ENCODE assay signal across 10 cellular contexts in the genomic region with DNA sequence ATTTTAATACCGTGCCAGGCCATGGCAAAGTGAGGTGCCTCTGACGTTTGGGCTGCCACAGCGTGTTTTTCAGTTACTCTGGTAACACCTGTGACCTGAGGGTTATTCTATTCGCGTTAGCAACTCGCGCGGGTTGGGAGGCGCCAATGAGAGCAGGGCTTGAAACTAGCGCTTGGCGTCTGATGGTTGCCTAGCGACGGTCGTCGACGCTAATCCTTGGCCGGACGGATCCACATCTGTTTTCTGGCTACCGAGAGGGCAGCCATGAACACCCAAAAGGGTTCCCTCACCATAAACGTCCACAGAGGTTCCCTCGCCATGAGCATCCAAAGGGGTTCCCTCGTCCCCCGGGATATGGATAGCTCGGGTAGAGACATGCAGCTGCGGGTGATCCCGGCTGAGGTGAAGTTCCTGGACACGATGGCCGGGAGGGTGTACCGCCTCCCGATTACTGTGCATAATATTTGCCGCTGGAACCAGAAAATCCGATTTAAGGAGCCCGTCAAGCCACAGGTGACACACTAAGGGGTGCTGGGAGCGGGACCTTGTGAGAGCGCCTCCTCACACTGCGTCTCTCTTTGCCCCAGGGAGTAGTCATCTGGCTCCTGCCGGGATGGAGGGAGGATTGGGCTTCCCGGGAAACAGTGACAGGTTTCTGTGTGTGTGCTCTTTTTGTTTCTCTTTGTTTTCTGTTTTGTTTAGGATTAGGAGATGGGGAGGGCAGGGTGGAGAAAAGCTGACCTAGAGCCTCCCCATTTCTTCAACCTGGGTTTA. TPM values are rescaled to one million over a fixed set of nuclear protein-coding genes. Genes with fewer than 3 reads are reported as not detected.
DNase-seq lines count a peak whose midpoint lies in the region; ATAC-seq, FAIRE-seq and TF ChIP-seq lines count a peak whose summit lies in the region.
"Had no signal": no experiment of that assay in that cellular context is flagged by ENCODE, and none has a peak within 500 bp of the region (broad histone marks: within the 10 kb centered on the region; RNA-seq: fewer than 3 reads in every experiment).

A gene with protein sequence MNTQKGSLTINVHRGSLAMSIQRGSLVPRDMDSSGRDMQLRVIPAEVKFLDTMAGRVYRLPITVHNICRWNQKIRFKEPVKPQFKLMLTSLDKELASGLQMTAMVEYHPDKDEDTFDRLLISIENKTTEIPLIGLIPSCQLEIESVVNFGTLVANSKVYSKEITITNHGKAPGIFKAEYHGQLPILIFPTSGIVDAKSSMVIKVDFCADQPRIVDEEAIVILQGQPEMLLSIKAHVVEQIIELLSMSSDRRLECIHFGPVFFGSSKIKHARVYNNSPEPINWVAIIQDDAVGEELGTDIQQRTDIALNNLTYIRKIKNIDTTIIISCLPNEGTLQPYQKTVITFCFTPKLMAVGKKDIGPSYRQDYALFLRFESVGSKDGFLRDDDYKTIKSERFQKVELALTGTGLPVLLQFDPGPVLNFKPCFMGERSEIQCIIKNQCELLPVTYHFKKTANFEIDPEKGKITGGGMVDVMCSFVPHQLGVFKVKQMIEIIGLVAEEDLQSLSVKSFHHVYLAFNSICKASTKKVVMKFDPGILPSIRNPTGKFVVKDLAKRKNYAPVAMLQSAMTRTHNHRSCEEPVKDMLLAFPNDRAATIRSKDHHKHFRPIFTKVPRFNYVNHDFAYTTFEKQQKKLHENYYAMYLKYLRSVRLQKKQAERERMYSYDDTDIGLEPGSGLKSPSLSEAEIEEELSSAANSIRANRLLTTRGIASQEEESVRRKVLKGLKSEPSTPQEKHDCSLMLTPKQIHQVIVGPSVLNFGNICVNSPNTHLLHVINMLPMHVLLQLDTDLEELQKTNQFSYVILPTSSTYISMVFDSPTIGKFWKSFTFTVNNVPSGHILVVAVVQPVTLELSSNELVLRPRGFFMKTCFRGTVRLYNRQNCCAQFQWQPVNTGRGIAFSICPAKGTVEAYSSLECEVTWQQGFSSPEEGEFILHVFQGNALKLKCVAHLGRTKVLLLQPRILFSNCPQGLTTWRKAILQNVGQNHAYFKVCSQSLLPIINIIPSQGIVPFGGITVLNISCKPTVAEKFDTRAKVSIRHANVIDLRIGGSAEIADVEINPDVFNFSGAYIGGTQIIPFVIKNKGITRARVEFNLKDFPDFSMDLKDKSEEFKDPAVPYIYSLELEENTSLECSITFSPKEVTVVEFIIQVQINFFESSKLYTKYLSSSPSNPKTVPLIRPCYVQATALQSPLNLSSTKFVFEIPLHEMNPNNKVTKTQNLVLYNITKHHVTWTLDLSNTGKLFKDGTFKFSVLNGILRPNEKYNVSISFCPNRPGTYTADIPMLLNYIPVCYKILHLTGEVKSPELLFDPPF (N-terminal part only) (plus strand): TSS at position 199 of the 774 bp plus-strand sequence. CDS start 66 bp downstream, at position 265.

- no peak within 1 kb of the TSS for H3K14ac ChIP-seq in H1 (ENCODE audit: insufficient read length)

- H3K79me2 ChIP-seq in H1 (ENCODE audit: control insufficient read depth in 1 of 2, insufficient read depth in 2 of 2, low read length in 2 of 2), result no peaks in the 10 kb centered on the region

- peak; percentile 69 for DNase-seq in COLO668 (lab: John Stamatoyannopoulos, UW; ENCODE audit: unreplicated experiment)
- peak; percentile 0 to 1 for DNase-seq in NCI-H1930 (lab: John Stamatoyannopoulos, UW)
- DNase-seq in H1 (ENCODE audit: low read depth in 1 of 2, low spot score in 2 of 2), result peak in 1 of 2 experiments; percentile 50
- no peak for DNase-seq in HuH-7.5 (ENCODE audit: low spot score)
- no peak for DNase-seq in NCI-H446 treated with DMSO at 0.1 percent for 48 hours (lab: John Stamatoyannopoulos, UW)
- DNase-seq in MV-4-11 (lab: John Stamatoyannopoulos, UW), result no peak
- DNase-seq: EL had no signal

- no peak for TF ChIP-seq EP300 in H1 (IDR thresholded peaks at IDR 0.05; ENCODE audit: borderline replicate concordance in 1 of 2, low read depth in 2 of 2, low read length in 2 of 2)

- no peak for ATAC-seq in GM21360 (IDR thresholded peaks at IDR 0.05; ENCODE audit: unreplicated experiment)

- H2AFZ ChIP-seq in H1 (ENCODE audit: low read length), result peak within 1 kb of the TSS; percentile 98

- H3K9me3 ChIP-seq in H1 (ENCODE audit: insufficient read depth in 2 of 2, low read depth in 1 of 2, low read length in 1 of 2), result 0 out of 4 replicates have a peak, but pooled peaks cover 0 to 3% of the 10 kb centered on the region in 2 experiments
- H3K9me3 ChIP-seq in muscle layer of duodenum (ENCODE audit: control insufficient read depth in 1 of 2, low read length in 2 of 2), result no peaks in the 10 kb centered on the region

- no peak within 1 kb of the TSS for H2AK5ac ChIP-seq in H1 (ENCODE audit: low read depth, low read length)

- peaks cover 3% of the 10 kb centered on the region; the same call in 1 of the 2 replicates for H3K23me2 ChIP-seq in H1 (ENCODE audit: low read depth, low read length)

- WGBS in H1 (ENCODE audit: extremely low coverage in 1 of 2, insufficient coverage in 1 of 2, insufficient read length in 1 of 2, insufficient replicate concordance in 2 of 2, low coverage in 1 of 2, low lambda C conversion rate in 2 of 2, missing lambda C conversion rate in 1 of 2), 2 experiments, result 6% methylated on average over 24 of the region's 38 CpGs; no CpG with 5 or more reads in 1 of the 2 experiments

- no peaks in the 10 kb centered on the region for H3K27me3 ChIP-seq in H1 (replicated peaks in 1 of 4; ENCODE audit: control insufficient read depth in 3 of 4, extremely low read depth in 1 of 4, insufficient read depth in 3 of 4, low read length in 3 of 4)
- no peaks in the 10 kb centered on the region for H3K27me3 ChIP-seq in muscle layer of duodenum (ENCODE audit: low read depth, low read length)

- H3K27ac ChIP-seq in H1 (ENCODE audit: low read depth, low read length), result no peak within 1 kb of the TSS
- H3K27ac ChIP-seq in muscle layer of duodenum (ENCODE audit: low read length), result no peak within 1 kb of the TSS

- no peaks in the 10 kb centered on the region for H4K20me1 ChIP-seq in H1 (replicated peaks in 1 of 2; ENCODE audit: control insufficient read depth in 1 of 2, insufficient read depth in 2 of 2, low read length in 2 of 2)

- no peak for TF ChIP-seq CTCF in H1 (IDR thresholded peaks at IDR 0.05; ENCODE audit: control extremely low read depth in 1 of 3, insufficient read depth in 1 of 3, low read depth in 1 of 3, low read length in 3 of 3)

- TF ChIP-seq RAD21 in H1 (IDR thresholded peaks at IDR 0.05 in 1 of 2, conservative IDR thresholded peaks at IDR 0.05 in 1 of 2; ENCODE audit: low read depth in 2 of 2, low read length in 2 of 2), result no peak

- H3K4me2 ChIP-seq in H1 (ENCODE audit: insufficient read depth in 1 of 2, low read depth in 2 of 2, low read length in 2 of 2), result peak within 1 kb of the TSS; percentile 74 to 80

- no peak within 1 kb of the TSS for H2BK20ac ChIP-seq in H1 (ENCODE audit: low read length)

- H4K8ac ChIP-seq in H1 (ENCODE audit: extremely low read depth, insufficient read depth, low read length), result no peak within 1 kb of the TSS

- H3K4ac ChIP-seq in H1 (replicated peaks; ENCODE audit: insufficient read length, low read depth, low read length), result no peak within 1 kb of the TSS

- H3K23ac ChIP-seq in H1 (ENCODE audit: insufficient read length), result no peak within 1 kb of the TSS

- no peak within 1 kb of the TSS for H2BK15ac ChIP-seq in H1 (ENCODE audit: low read length)

- H3K4me3 ChIP-seq in H1 (ENCODE audit: extremely low read depth in 1 of 4, insufficient read depth in 2 of 4, low read depth in 3 of 4, low read length in 4 of 4) (peak within 1 kb of the TSS; percentile 60 to 69 (median 61)), muscle layer of duodenum (ENCODE audit: low read depth in 1 of 2, low read length in 2 of 2) (peak within 1 kb of the TSS; percentile 46 to 52)

- no peak within 1 kb of the TSS for H2BK120ac ChIP-seq in H1 (replicated peaks; ENCODE audit: low read depth, low read length)

- POLR2A ChIA-PET in H1 (lab: Charles Lee; ENCODE audit: partially characterized antibody), result no interaction called here

- H3K36me3 ChIP-seq in H1 (ENCODE audit: control insufficient read depth in 2 of 4, insufficient read depth in 4 of 4, low read length in 3 of 4), result no peaks in the 10 kb centered on the region
- no peaks in the 10 kb centered on the region for H3K36me3 ChIP-seq in muscle layer of duodenum (ENCODE audit: control insufficient read depth in 1 of 2, insufficient read depth in 2 of 2, low read length in 2 of 2)

- H2BK12ac ChIP-seq in H1 (ENCODE audit: low read depth, low read length), result no peak within 1 kb of the TSS

- no peak within 1 kb of the TSS for H4K5ac ChIP-seq in H1 (ENCODE audit: insufficient read length, low read depth, low read length)

- CTCF ChIA-PET in H1 (lab: Charles Lee; ENCODE audit: partially characterized antibody), result no interaction called here

- no peak within 1 kb of the TSS for H2BK5ac ChIP-seq in H1 (ENCODE audit: low read depth, low read length)

- H3K79me1 ChIP-seq in H1 (ENCODE audit: low read depth, low read length), result no peaks in the 10 kb centered on the region

- H3K56ac ChIP-seq in H1 (replicated peaks; ENCODE audit: insufficient read length, low read depth, low read length), result no peak within 1 kb of the TSS

- no peak for TF ChIP-seq POLR2A in H1 (IDR thresholded peaks at IDR 0.05; ENCODE audit: control extremely low read depth in 1 of 2, low read depth in 2 of 2, low read length in 2 of 2)

- no peak within 1 kb of the TSS for H4K91ac ChIP-seq in H1 (replicated peaks; ENCODE audit: insufficient read length, low read length)

- FAIRE-seq in H1 (lab: Jason Lieb, UNC), result no peak
- FAIRE-seq: endometrium had no signal

- H3K4me1 ChIP-seq in H1 (replicated peaks in 1 of 4; ENCODE audit: control insufficient read depth in 3 of 4, insufficient read depth in 4 of 4, low read length in 3 of 4) (no peaks in the 10 kb centered on the region), muscle layer of duodenum (ENCODE audit: control insufficient read depth in 1 of 2, insufficient read depth in 2 of 2, low read length in 2 of 2) (no peaks in the 10 kb centered on the region)

- H3K9ac ChIP-seq in H1 (replicated peaks in 1 of 4; ENCODE audit: extremely low read depth in 1 of 4, low read depth in 3 of 4, low read length in 3 of 4), result peak within 1 kb of the TSS in 1 of 4 experiments; percentile 32; a peak in 1 of 7 replicates

- no peak within 1 kb of the TSS for H3K18ac ChIP-seq in H1 (ENCODE audit: extremely low read depth, low read length)

TF ChIP-seq in H1, 55 proteins besides CTCF, POLR2A, EP300 and RAD21 (continues in another document):
- peak; percentile 77 for TF ChIP-seq CHD2 (IDR thresholded peaks at IDR 0.05; ENCODE audit: low read length)

RNA-seq across cellular contexts. Expression of the gene that starts here (rescaled TPM):
- total RNA-seq in H1 (2021; fragmentation: NEBNext Ultra II Directional; extraction: Animal tissue kit (Norgen Biotek cat#: 25700)), result 0.04 TPM in 1 of 2 replicates, not detected in the other
- not detected in 2 replicates for polyA plus RNA-seq in H1 (2011; rRNA removed)
- polyA plus RNA-seq in H1 (2011; cell fraction: cytosol; rRNA removed), result not detected
- not detected for polyA plus RNA-seq in H1 (2011; cell fraction: nucleus; rRNA removed)
- not detected in 4 replicates for polyA plus RNA-seq in H1 (2012, experiment 1 of 2)
- not detected for polyA plus RNA-seq in H1 (2012, experiment 2 of 2)
- polyA plus RNA-seq in H1 (2013, experiment 1 of 2), result 0.02 TPM
- polyA plus RNA-seq in H1 (2013, experiment 2 of 2), result 0.02 TPM
- polyA minus RNA-seq in H1 (2011; rRNA and poly(A)+ RNA removed), result 0.10 and 0.19 TPM in 2 replicates
- not detected for polyA minus RNA-seq in H1 (2011; cell fraction: cytosol; rRNA and poly(A)+ RNA removed)
- polyA minus RNA-seq in H1 (2011; cell fraction: nucleus; rRNA and poly(A)+ RNA removed), result 0.40 TPM

Comparison
In these comparisons a context has a peak if more than half of its experiments do, and no peak if none do; other contexts are left out.
1. DNase-seq: peak in COLO668 (single experiment) and NCI-H1930 (2 of 2); none in HuH-7.5 (single experiment), NCI-H446 treated with DMSO at 0.1 percent for 48 hours (single experiment) and MV-4-11 (single experiment).